8 cellular contexts compared by ENCODE assay signal in genomic region chr10:102451105-102451969, GRCh38. TPM values are rescaled to one million over a fixed set of nuclear protein-coding genes. Genes with fewer than 3 reads are reported as not detected.
DNase-seq lines count a peak whose midpoint lies in the region; ATAC-seq and TF ChIP-seq lines count a peak whose summit lies in the region.

Gene C10orf95 (minus strand): TSS chr10:102451543. CDS start chr10:102451093, 450 bp downstream.

- peaks cover 23% of the 10 kb centered on the region for H3K4me1 ChIP-seq in ES-I3 (ENCODE audit: insufficient read depth, low read length)

- ATAC-seq in naive thymus-derived CD8-positive, alpha-beta T cell, result no peak
- no peak for ATAC-seq in GM19328 (IDR thresholded peaks at IDR 0.05; ENCODE audit: unreplicated experiment)

- H3K27ac Mint-ChIP-seq in naive thymus-derived CD8-positive, alpha-beta T cell, result peak within 1 kb of the TSS; percentile 67 to 92 (median 86)

- peak within 1 kb of the TSS; percentile 79 to 86 for H3K27ac ChIP-seq in coronary artery

- H3K9me3 ChIP-seq in ES-I3 (ENCODE audit: control insufficient read depth, insufficient read depth, low read length), result no peaks in the 10 kb centered on the region; the same call in 1 of the 2 replicates

- no peaks in the 10 kb centered on the region for H3K27me3 Mint-ChIP-seq in naive thymus-derived CD8-positive, alpha-beta T cell

- peak within 1 kb of the TSS; percentile 80 to 96 (median 88) for H3K4me3 Mint-ChIP-seq in naive thymus-derived CD8-positive, alpha-beta T cell

- H3K4me3 ChIP-seq in coronary artery, result peak within 1 kb of the TSS; percentile 87

- H3K36me3 ChIP-seq in ES-I3 (ENCODE audit: insufficient read depth, low read length), result no peaks in the 10 kb centered on the region

- TF ChIP-seq CTCF in coronary artery (IDR thresholded peaks at IDR 0.05), result no peak

- H3K9ac ChIP-seq in ES-I3 (ENCODE audit: low read depth, low read length), result peak within 1 kb of the TSS; percentile 89

- peaks cover 0 to 22% (median 2%) of the 10 kb centered on the region in 3 donors for H3K36me3 Mint-ChIP-seq in naive thymus-derived CD8-positive, alpha-beta T cell

- POLR2A ChIA-PET in naive thymus-derived CD8-positive, alpha-beta T cell (lab: Charles Lee), result interaction anchor here (0.7 to 6.9 kb wide), 25 partner anchors 9 to 1421 kb away, joined by 3 to 184 read pairs (median 6); partner anchors contain the start of genes ACTR1A, CUEDC2, FBXL15 and GBF1

- no peaks in the 10 kb centered on the region for H3K9me3 Mint-ChIP-seq in naive thymus-derived CD8-positive, alpha-beta T cell

- DNase-seq in NCI-H748 treated with DMSO at 0.1 percent for 48 hours (lab: John Stamatoyannopoulos, UW) (peak; percentile 2), coronary artery (ENCODE audit: low spot score) (no peak), NCI-H524 treated with DMSO at 0.1 percent for 48 hours (lab: John Stamatoyannopoulos, UW) (no peak), OCI-M2 (lab: John Stamatoyannopoulos, UW; ENCODE audit: unreplicated experiment) (no peak)
- peak in 1 of 10 donors; percentile 9 for DNase-seq in naive thymus-derived CD8-positive, alpha-beta T cell
- no peak for DNase-seq in NK-92 treated with Interleukin-12 subunit alpha and Interleukin-12 subunit beta, amount 100 ng/mL, for 24 hours (lab: John Stamatoyannopoulos, UW)

- H3K4me1 Mint-ChIP-seq in naive thymus-derived CD8-positive, alpha-beta T cell, result peaks cover 10 to 32% (median 28%) of the 10 kb centered on the region in 4 donors

RNA-seq across cellular contexts. Expression of gene C10orf95, which starts in this region (rescaled TPM):
- under 1 TPM; 0.52 to 0.73 TPM for total RNA-seq in naive thymus-derived CD8-positive, alpha-beta T cell
- under 1 TPM; 0.68 to 0.97 (median 0.68) TPM for polyA plus RNA-seq in naive thymus-derived CD8-positive, alpha-beta T cell
